ENCODE assay signal across 21 cellular contexts in genomic region chr10:86311176-86311575, GRCh38. TPM values are rescaled to one million over a fixed set of nuclear protein-coding genes. Genes with fewer than 3 reads are reported as not detected.
"Had no signal": no experiment of that assay in that cellular context is flagged by ENCODE, and none has a peak within 500 bp of the region (broad histone marks: within the 10 kb centered on the region; RNA-seq: fewer than 3 reads in every experiment).

No MANE protein-coding gene starts in this region.

- H3K79me2 ChIP-seq: hepatocyte, parathyroid adenoma had no signal

- H3K4me2 ChIP-seq: hepatocyte had no signal

- H3K27ac ChIP-seq: foreskin keratinocyte, hepatocyte, parathyroid adenoma, psoas muscle, right lobe of liver, stomach, uterus had no signal

- H3K27me3 ChIP-seq: foreskin keratinocyte, right lobe of liver, uterus had no signal

- H2AFZ ChIP-seq: hepatocyte, parathyroid adenoma had no signal

- H3K9ac ChIP-seq: parathyroid adenoma had no signal

- DNase-seq: effector memory CD8-positive, alpha-beta T cell; foreskin keratinocyte; kidney; left cardiac atrium; left ventricle myocardium superior; mesenchymal stem cell; naive thymus-derived CD4-positive, alpha-beta T cell; nephron progenitor cell; psoas muscle; retina; stimulated activated CD4-positive, alpha-beta T cell treated with anti-CD3 and anti-CD28 coated beads, Interleukin-2, amount 100 ng/mL, for 24 hours; stimulated activated naive CD4-positive, alpha-beta T cell; stomach; substantia nigra; uterus had no signal

- H3K36me3 ChIP-seq: right lobe of liver, stomach, uterus had no signal

- H3K4me1 Mint-ChIP-seq: naive thymus-derived CD4-positive, alpha-beta T cell had no signal

- H3K4me3 ChIP-seq: hepatocyte, lung, psoas muscle, right lobe of liver, stomach, uterus had no signal

- H3K36me3 Mint-ChIP-seq: naive thymus-derived CD4-positive, alpha-beta T cell; type B pancreatic cell had no signal

- H3K9me3 ChIP-seq: psoas muscle, right lobe of liver, stomach, uterus had no signal

- H3K4me3 Mint-ChIP-seq: effector memory CD8-positive, alpha-beta T cell; naive thymus-derived CD4-positive, alpha-beta T cell; nephron progenitor cell; type B pancreatic cell had no signal

- H3K4me1 ChIP-seq: foreskin keratinocyte, psoas muscle, right lobe of liver, stomach, uterus had no signal

- H3K9me3 Mint-ChIP-seq: effector memory CD8-positive, alpha-beta T cell; nephron progenitor cell; type B pancreatic cell had no signal

- H3K27ac Mint-ChIP-seq: effector memory CD8-positive, alpha-beta T cell; naive thymus-derived CD4-positive, alpha-beta T cell; nephron progenitor cell; type B pancreatic cell had no signal

RNA-seq across cellular contexts. Expression of gene GRID1, which starts 55.4 kb away (rescaled TPM):
- total RNA-seq: foreskin keratinocyte; mononuclear cell; naive thymus-derived CD4-positive, alpha-beta T cell had no signal
- polyA plus RNA-seq: foreskin keratinocyte; naive thymus-derived CD4-positive, alpha-beta T cell had no signal
